ENCODE assay signal across 26 cellular contexts in the genomic region with DNA sequence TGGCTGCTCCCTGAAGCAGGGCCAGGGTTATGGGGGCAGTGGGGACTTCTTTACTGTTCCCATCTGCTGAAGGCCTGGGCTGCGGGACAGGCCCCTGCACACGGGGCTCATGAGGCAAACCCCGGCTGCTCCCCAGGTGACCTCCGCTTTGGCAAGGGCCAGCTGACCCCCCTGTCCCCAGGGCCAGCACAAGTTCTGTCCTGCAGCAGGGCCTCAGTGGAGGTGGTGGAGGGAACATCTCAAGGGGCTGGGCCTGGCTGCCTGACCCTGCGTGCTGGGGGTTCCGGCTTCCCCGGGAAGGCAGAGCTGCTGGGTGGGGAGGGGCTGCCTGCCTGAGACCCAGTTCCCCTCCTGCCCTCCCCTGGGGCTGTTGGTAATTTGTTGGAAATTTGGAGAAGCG.
DNase-seq lines count a peak whose midpoint lies in the region; TF ChIP-seq lines count a peak whose summit lies in the region.
"Had no signal": no experiment of that assay in that cellular context is flagged by ENCODE, and none has a peak within 500 bp of the region (broad histone marks: within the 10 kb centered on the region; RNA-seq: fewer than 3 reads in every experiment).

No MANE protein-coding gene starts in this region.

- H3K9me3 ChIP-seq in adipocyte (ENCODE audit: control insufficient read depth, low read length) (no peaks in the 10 kb centered on the region), neuronal stem cell (replicated peaks in 1 of 2; ENCODE audit: control insufficient read depth in 2 of 2, insufficient read depth in 1 of 2, low read depth in 1 of 2, low read length in 2 of 2) (no peaks in the 10 kb centered on the region), tibial nerve (no peaks in the 10 kb centered on the region)

- TF ChIP-seq EP300 in tibial nerve (IDR thresholded peaks at IDR 0.05), result no peak

- H3K9ac ChIP-seq in adipocyte (ENCODE audit: low read length), result peak overlapping the region; percentile 76
- H3K9ac ChIP-seq in neuronal stem cell (ENCODE audit: low read depth, low read length, poor library complexity), result peak overlapping the region; percentile 32
- H3K9ac ChIP-seq: KMS-11 had no signal

- H4K91ac ChIP-seq in neuronal stem cell (ENCODE audit: low read depth, low read length, poor library complexity), result no peak overlapping the region

- no peak overlapping the region for H3K4me3 ChIP-seq in adipocyte (ENCODE audit: low read length)
- H3K4me3 ChIP-seq in neuronal stem cell (ENCODE audit: low read length in 2 of 2), result no peak overlapping the region
- no peak overlapping the region for H3K4me3 ChIP-seq in tibial nerve

- no peaks in the 10 kb centered on the region for H3K4me1 Mint-ChIP-seq in activated T-cell treated with anti-CD3 and anti-CD28 coated beads, Interleukin-2, amount 50 U/mL, for 24 hours (ENCODE audit: low read depth)
- no peaks in the 10 kb centered on the region for H3K4me1 Mint-ChIP-seq in immature natural killer cell
- H3K4me1 Mint-ChIP-seq: activated naive CD8-positive, alpha-beta T cell treated with anti-CD3 and anti-CD28 coated beads, Interleukin-2, amount 50 U/mL, for 24 hours; endodermal cell; memory B cell; T-helper 17 cell had no signal

- DNase-seq in adipocyte (ENCODE audit: low read depth), result no peak
- no peak for DNase-seq in neuronal stem cell (ENCODE audit: low spot score)
- no peak for DNase-seq in tibial nerve (ENCODE audit: low spot score in 2 of 2)
- DNase-seq in activated T-cell treated with anti-CD3 and anti-CD28 coated beads, Interleukin-2, amount 50 U/mL, for 24 hours, result no peak
- DNase-seq in SIG-M5 (lab: John Stamatoyannopoulos, UW), result no peak
- DNase-seq in immature natural killer cell, result no peak
- DNase-seq: activated CD4-positive, alpha-beta T cell treated with anti-CD3 and anti-CD28 coated beads, Interleukin-2, amount 50 U/mL, for 4 hours; activated naive CD4-positive, alpha-beta T cell; activated naive CD8-positive, alpha-beta T cell treated with anti-CD3 and anti-CD28 coated beads, Interleukin-2, amount 50 U/mL, for 24 hours; dermis blood vessel endothelial cell; DMS53; endodermal cell; foreskin keratinocyte; H7; left cardiac atrium; NCI-H2081 treated with DMSO at 0.1 percent for 48 hours; NCI-H2227 treated with DMSO at 0.1 percent for 48 hours; NCI-H526; nephron progenitor cell; NK-92 treated with Interleukin-12 subunit alpha and Interleukin-12 subunit beta, amount 100 ng/mL, for 24 hours; stimulated activated CD4-positive, alpha-beta T cell treated with anti-CD3 and anti-CD28 coated beads, Interleukin-4, amount 100 ng/mL, for 1 hour; T-helper 17 cell had no signal

- TF ChIP-seq POLR2A in tibial nerve (IDR thresholded peaks at IDR 0.05), result no peak

- no peak overlapping the region for H2BK12ac ChIP-seq in neuronal stem cell (ENCODE audit: low read length)

- H3K23ac ChIP-seq in neuronal stem cell (ENCODE audit: low read depth, low read length, poor library complexity), result no peak overlapping the region

- peak overlapping the region; percentile 10 for H3K4ac ChIP-seq in neuronal stem cell (ENCODE audit: low read length)

- H2BK120ac ChIP-seq in neuronal stem cell (ENCODE audit: low read depth, low read length), result no peak overlapping the region

- no peaks in the 10 kb centered on the region for H3K36me3 Mint-ChIP-seq in activated T-cell treated with anti-CD3 and anti-CD28 coated beads, Interleukin-2, amount 50 U/mL, for 24 hours (ENCODE audit: low read depth)
- H3K36me3 Mint-ChIP-seq in immature natural killer cell, result no peaks in the 10 kb centered on the region
- H3K36me3 Mint-ChIP-seq: memory B cell had no signal

- no peaks in the 10 kb centered on the region for H3K27me3 Mint-ChIP-seq in activated T-cell treated with anti-CD3 and anti-CD28 coated beads, Interleukin-2, amount 50 U/mL, for 24 hours
- H3K27me3 Mint-ChIP-seq in immature natural killer cell (ENCODE audit: low read depth in 3 of 3), result peaks cover 0 to 3% (median 0%) of the 10 kb centered on the region in 3 donors
- H3K27me3 Mint-ChIP-seq: T-helper 17 cell had no signal

- no peaks in the 10 kb centered on the region for H3K9me3 Mint-ChIP-seq in activated T-cell treated with anti-CD3 and anti-CD28 coated beads, Interleukin-2, amount 50 U/mL, for 24 hours
- no peaks in the 10 kb centered on the region for H3K9me3 Mint-ChIP-seq in immature natural killer cell
- H3K9me3 Mint-ChIP-seq: activated naive CD8-positive, alpha-beta T cell treated with anti-CD3 and anti-CD28 coated beads, Interleukin-2, amount 50 U/mL, for 24 hours; endodermal cell; memory B cell; nephron progenitor cell had no signal

- no peak overlapping the region for H3K4me3 Mint-ChIP-seq in activated T-cell treated with anti-CD3 and anti-CD28 coated beads, Interleukin-2, amount 50 U/mL, for 24 hours
- no peak overlapping the region for H3K4me3 Mint-ChIP-seq in immature natural killer cell
- H3K4me3 Mint-ChIP-seq: activated naive CD8-positive, alpha-beta T cell treated with anti-CD3 and anti-CD28 coated beads, Interleukin-2, amount 50 U/mL, for 24 hours; endodermal cell; memory B cell; nephron progenitor cell; T-helper 17 cell had no signal

- peaks cover 3% of the 10 kb centered on the region for H3K79me1 ChIP-seq in neuronal stem cell (ENCODE audit: low read depth, low read length)

- H3K27ac ChIP-seq in C4-2B (peak overlapping the region; percentile 54), neuronal stem cell (replicated peaks; ENCODE audit: low read length) (no peak overlapping the region), tibial nerve (peak overlapping the region; percentile 56 to 86 (median 74))
- H3K27ac ChIP-seq: foreskin keratinocyte, HL-60, KMS-11 had no signal

- no peak overlapping the region for H3K27ac Mint-ChIP-seq in activated T-cell treated with anti-CD3 and anti-CD28 coated beads, Interleukin-2, amount 50 U/mL, for 24 hours
- no peak overlapping the region for H3K27ac Mint-ChIP-seq in immature natural killer cell
- H3K27ac Mint-ChIP-seq: activated naive CD8-positive, alpha-beta T cell treated with anti-CD3 and anti-CD28 coated beads, Interleukin-2, amount 50 U/mL, for 24 hours; endodermal cell; memory B cell; nephron progenitor cell; T-helper 17 cell had no signal

- H3K4me2 ChIP-seq in neuronal stem cell (ENCODE audit: insufficient read depth, low read length, poor library complexity, severe bottlenecking), result no peak overlapping the region
- H3K4me2 ChIP-seq: KMS-11 had no signal

- WGBS in neuronal stem cell (ENCODE audit: extremely low coverage in 2 of 2, insufficient read length in 2 of 2, insufficient replicate concordance in 1 of 2), 2 donors, result no CpG with 5 or more reads among the region's 8 CpGs
- WGBS in tibial nerve, 2 donors, result 73 to 92% methylated on average over 3 to 5 of the region's 8 CpGs

- peak overlapping the region; percentile 79 for H2BK5ac ChIP-seq in neuronal stem cell (ENCODE audit: low read length)

- H3K14ac ChIP-seq in neuronal stem cell (ENCODE audit: low read length), result no peak overlapping the region

- H3K4me1 ChIP-seq in adipocyte (ENCODE audit: control insufficient read depth, insufficient read depth, low read length), result peaks cover 50% of the 10 kb centered on the region
- H3K4me1 ChIP-seq in neuronal stem cell (ENCODE audit: control insufficient read depth in 2 of 2, insufficient read depth in 1 of 2, low read depth in 1 of 2, low read length in 2 of 2), result peaks cover 7 to 8% of the 10 kb centered on the region in 2 donors
- H3K4me1 ChIP-seq in tibial nerve, result peaks cover 7 to 61% (median 28%) of the 10 kb centered on the region in 4 donors
- H3K4me1 ChIP-seq: foreskin keratinocyte had no signal

- no peak for TF ChIP-seq CTCF in C4-2B (conservative IDR thresholded peaks at IDR 0.05)
- no peak for TF ChIP-seq CTCF in tibial nerve (IDR thresholded peaks at IDR 0.05)

- peak overlapping the region; percentile 65 for H2BK15ac ChIP-seq in neuronal stem cell (ENCODE audit: low read length)

- peak overlapping the region; percentile 81 for H3K18ac ChIP-seq in neuronal stem cell (ENCODE audit: low read length)

- H4K8ac ChIP-seq in neuronal stem cell (ENCODE audit: low read depth, low read length), result no peak overlapping the region

- no peak overlapping the region for H2AFZ ChIP-seq in neuronal stem cell (ENCODE audit: low read length)

- H3K36me3 ChIP-seq in adipocyte (ENCODE audit: control insufficient read depth, insufficient read depth, low read length, severe bottlenecking) (no peaks in the 10 kb centered on the region), neuronal stem cell (replicated peaks in 1 of 2; ENCODE audit: control insufficient read depth in 2 of 2, insufficient read depth in 2 of 2, low read length in 2 of 2) (no peaks in the 10 kb centered on the region), tibial nerve (no peaks in the 10 kb centered on the region)

- H2AK5ac ChIP-seq in neuronal stem cell (ENCODE audit: low read depth, low read length), result peak overlapping the region; percentile 51

- H3K27me3 ChIP-seq in adipocyte (replicated peaks; ENCODE audit: control insufficient read depth, insufficient read depth, low read length), result peaks cover 26% of the 10 kb centered on the region
- H3K27me3 ChIP-seq in neuronal stem cell (ENCODE audit: control insufficient read depth in 3 of 3, insufficient read depth in 3 of 3, low read depth in 1 of 3, low read length in 3 of 3), result peaks cover 0 to 62% (median 0%) of the 10 kb centered on the region in 3 experiments
- no peaks in the 10 kb centered on the region for H3K27me3 ChIP-seq in tibial nerve
